Comparison of ENCODE assay signal across 8 cellular contexts in genomic region chr2:213151437-213152064, GRCh38. TPM values are rescaled to one million over a fixed set of nuclear protein-coding genes. Genes with fewer than 3 reads are reported as not detected.
DNase-seq lines count a peak whose midpoint lies in the region; ATAC-seq and TF ChIP-seq lines count a peak whose summit lies in the region.

TSS of gene IKZF2 (minus strand) at chr2:213151612. CDS start at chr2:213148629, 2,983 bp downstream.

- peaks cover 36% of the 10 kb centered on the region for H3K4me1 ChIP-seq in neural progenitor cell
- H3K4me1 ChIP-seq in stomach smooth muscle (ENCODE audit: control insufficient read depth, insufficient read depth, low read length) = no peaks in the 10 kb centered on the region

- peak within 1 kb of the TSS; percentile 87 for H3K27ac Mint-ChIP-seq in neural progenitor cell

- H3K4me3 ChIP-seq in foreskin fibroblast (ENCODE audit: low read depth in 1 of 2, low read length in 2 of 2) = peak within 1 kb of the TSS; percentile 84 to 94
- H3K4me3 ChIP-seq in neural progenitor cell = peak within 1 kb of the TSS; percentile 98
- H3K4me3 ChIP-seq in stomach smooth muscle (ENCODE audit: low read length in 2 of 2) = peak within 1 kb of the TSS; percentile 72 to 88

- ATAC-seq in GM21723 (IDR thresholded peaks at IDR 0.05; ENCODE audit: unreplicated experiment) = peak; percentile 65

- peaks cover 7% of the 10 kb centered on the region for H3K27me3 Mint-ChIP-seq in neural progenitor cell (ENCODE audit: insufficient read depth, low read depth)

- peaks cover 45% of the 10 kb centered on the region for H3K4me1 Mint-ChIP-seq in neural progenitor cell

- H3K9me3 Mint-ChIP-seq in neural progenitor cell = peaks cover 2% of the 10 kb centered on the region

- H3K27me3 ChIP-seq in neural progenitor cell = no peaks in the 10 kb centered on the region
- H3K27me3 ChIP-seq in stomach smooth muscle (ENCODE audit: control insufficient read depth in 1 of 2, insufficient read depth in 2 of 2, low read length in 2 of 2) = no peaks in the 10 kb centered on the region

- H3K9ac ChIP-seq in neural progenitor cell = peak within 1 kb of the TSS; percentile 62
- peak within 1 kb of the TSS; percentile 76 to 78 for H3K9ac ChIP-seq in stomach smooth muscle (ENCODE audit: low read length in 2 of 2)

- no peaks in the 10 kb centered on the region for H3K36me3 Mint-ChIP-seq in neural progenitor cell

- TF ChIP-seq CTCF in foreskin fibroblast (IDR thresholded peaks at IDR 0.05; ENCODE audit: low read depth, low read length) (no peak), neural progenitor cell (IDR thresholded peaks at IDR 0.05) (no peak)

- H3F3A ChIP-seq in neural progenitor cell (ENCODE audit: low read depth) = peaks cover 30% of the 10 kb centered on the region

- H3K79me2 ChIP-seq in neural progenitor cell (ENCODE audit: low read depth) = peaks cover 37% of the 10 kb centered on the region

- peak within 1 kb of the TSS; percentile 87 for H3K27ac ChIP-seq in neural progenitor cell
- peak within 1 kb of the TSS; percentile 80 for H3K27ac ChIP-seq in stomach smooth muscle (ENCODE audit: low read length)

- DNase-seq in DMS79 (lab: John Stamatoyannopoulos, UW) (peak; percentile 45), KBM-7 (peak; percentile 93), RPMI7951 (ENCODE audit: low read depth) (peak; percentile 87), foreskin fibroblast (peak; percentile 93 to 97), neural progenitor cell (ENCODE audit: low spot score) (peak; percentile 96)
- peak; percentile 89 for DNase-seq in activated effector memory CD4-positive, alpha-beta T cell treated with anti-CD3 and anti-CD28 coated beads, Interleukin-2, amount 50 U/mL, for 16 hours

- H4K20me1 ChIP-seq in neural progenitor cell (ENCODE audit: low read depth) = no peaks in the 10 kb centered on the region

- H2AFZ ChIP-seq in neural progenitor cell (replicated peaks) = peak within 1 kb of the TSS; percentile 98

- in situ Hi-C loops in KBM-7 (cut with MboI; ENCODE audit: low pct_unique_long_range_greater_than_20kb, low sequenced_read_pairs) = no loop called here

- H3K4me3 Mint-ChIP-seq in neural progenitor cell = peak within 1 kb of the TSS; percentile 96

- peak within 1 kb of the TSS; percentile 91 for H3K4me2 ChIP-seq in neural progenitor cell

- no peaks in the 10 kb centered on the region for H3K9me3 ChIP-seq in neural progenitor cell (ENCODE audit: low read depth)
- H3K9me3 ChIP-seq in stomach smooth muscle (ENCODE audit: control insufficient read depth in 2 of 2, low read length in 2 of 2) = no peaks in the 10 kb centered on the region

- no peaks in the 10 kb centered on the region for H3K36me3 ChIP-seq in neural progenitor cell
- H3K36me3 ChIP-seq in stomach smooth muscle (ENCODE audit: control insufficient read depth in 2 of 2, insufficient read depth in 2 of 2, low read length in 2 of 2) = no peaks in the 10 kb centered on the region

RNA-seq across cellular contexts. Expression of gene IKZF2, which starts in this region (rescaled TPM):
- total RNA-seq in RPMI7951 (2014; rRNA removed; shearing (Covaris generic)) = 3.8 and 4.1 TPM in 2 replicates
- 29.3 and 29.7 TPM in 2 replicates for total RNA-seq in neural progenitor cell (ENCODE audit: low replicate concordance)

Comparison
In these comparisons a context has a peak if more than half of its experiments do, and no peak if none do; other contexts are left out.
1. Peak in every context shown above with its lines: DNase-seq, ATAC-seq, H3K4me3 ChIP-seq and H3K27ac ChIP-seq.
2. DNase-seq: peak in every context shown above with its lines; median percentile 96 in neural progenitor cell; 95 in foreskin fibroblast; 93 in KBM-7; 89 in activated effector memory CD4-positive, alpha-beta T cell treated with anti-CD3 and anti-CD28 coated beads, Interleukin-2, amount 50 U/mL, for 16 hours; 87 in RPMI7951; 45 in DMS79.